19 cellular contexts compared by ENCODE assay signal in genomic region chr22:46180370-46181137, GRCh38. TPM values are rescaled to one million over a fixed set of nuclear protein-coding genes. Genes with fewer than 3 reads are reported as not detected.
A peak's percentile ranks its signal among the peaks of the same experiment; 100 is the strongest.
DNase-seq lines count a peak whose midpoint lies in the region; ATAC-seq and TF ChIP-seq lines count a peak whose summit lies in the region.
"Had no signal": no experiment of that assay in that cellular context is flagged by ENCODE, and none has a peak within 500 bp of the region (broad histone marks: within the 10 kb centered on the region; RNA-seq: fewer than 3 reads in every experiment).

No MANE protein-coding gene starts in this region.

- H3K4me3 Mint-ChIP-seq in activated CD8-positive, alpha-beta T cell treated with anti-CD3 and anti-CD28 coated beads for 36 hours: no peak overlapping the region
- no peak overlapping the region for H3K4me3 Mint-ChIP-seq in activated CD8-positive, alpha-beta T cell treated with anti-CD3 and anti-CD28 coated beads, Interleukin-2, amount 10 ng/mL, durations not matched to agents 7 days and 5 days
- no peak overlapping the region for H3K4me3 Mint-ChIP-seq in T-helper 17 cell
- H3K4me3 Mint-ChIP-seq: CD8-positive, alpha-beta memory T cell had no signal

- H3K9me3 Mint-ChIP-seq in activated CD8-positive, alpha-beta T cell treated with anti-CD3 and anti-CD28 coated beads for 36 hours: peaks cover 29% of the 10 kb centered on the region
- peaks cover 24% of the 10 kb centered on the region for H3K9me3 Mint-ChIP-seq in activated CD8-positive, alpha-beta T cell treated with anti-CD3 and anti-CD28 coated beads, Interleukin-2, amount 10 ng/mL, durations not matched to agents 7 days and 5 days (ENCODE audit: insufficient read depth)

- DNase-seq in activated CD8-positive, alpha-beta T cell treated with anti-CD3 and anti-CD28 coated beads for 36 hours: peak; percentile 18
- no peak for DNase-seq in activated CD8-positive, alpha-beta T cell treated with anti-CD3 and anti-CD28 coated beads, Interleukin-2, amount 10 ng/mL, durations not matched to agents 7 days and 5 days
- DNase-seq in RPMI7951 (ENCODE audit: low read depth): peak; percentile 8
- peak; percentile 12 for DNase-seq in fibroblast of mammary gland (ENCODE audit: low read depth)
- no peak for DNase-seq in T-helper 17 cell
- DNase-seq in COR-L47 (lab: John Stamatoyannopoulos, UW): no peak
- DNase-seq in stimulated activated CD4-positive, alpha-beta T cell treated with anti-CD3 and anti-CD28 coated beads, Interleukin-15, amount 100 ng/mL, for 24 hours: no peak
- DNase-seq: activated CD4-positive, alpha-beta T cell treated with anti-CD3 and anti-CD28 coated beads, Interleukin-2, amount 50 U/mL, for 1 hour; activated gamma-delta T cell treated with Interleukin-2 at 50 U/mL for 16 hours; activated T-cell treated with anti-CD3 and anti-CD28 coated beads for 4 hours; aorta; CD8-positive, alpha-beta memory T cell; effector CD4-positive, alpha-beta T cell; glutamatergic neuron; Karpas-422; NCI-H1092; RPMI8226; stimulated activated CD4-positive, alpha-beta T cell treated with anti-CD3 and anti-CD28 coated beads, Interleukin-12 subunit alpha, Interleukin-12 subunit beta, amount 100 ng/mL, for 4 hours had no signal

- TF ChIP-seq CTCF in activated CD8-positive, alpha-beta T cell treated with anti-CD3 and anti-CD28 coated beads for 36 hours (IDR thresholded peaks at IDR 0.05): no peak
- TF ChIP-seq CTCF in fibroblast of mammary gland (conservative IDR thresholded peaks at IDR 0.05; ENCODE audit: control insufficient read depth, insufficient read depth, low read depth, low read length): no peak

- H3K4me3 ChIP-seq in fibroblast of mammary gland (ENCODE audit: control insufficient read depth, low read depth, low read length): no peak overlapping the region
- H3K4me3 ChIP-seq: esophagus muscularis mucosa had no signal

- no peak for ATAC-seq in activated CD8-positive, alpha-beta T cell treated with anti-CD3 and anti-CD28 coated beads for 36 hours
- no peak for ATAC-seq in activated CD8-positive, alpha-beta T cell treated with anti-CD3 and anti-CD28 coated beads, Interleukin-2, amount 10 ng/mL, durations not matched to agents 7 days and 5 days
- ATAC-seq in T-helper 17 cell: no peak

- no peak overlapping the region for H3K27ac Mint-ChIP-seq in activated CD8-positive, alpha-beta T cell treated with anti-CD3 and anti-CD28 coated beads for 36 hours
- H3K27ac Mint-ChIP-seq in activated CD8-positive, alpha-beta T cell treated with anti-CD3 and anti-CD28 coated beads, Interleukin-2, amount 10 ng/mL, durations not matched to agents 7 days and 5 days: no peak overlapping the region
- no peak overlapping the region for H3K27ac Mint-ChIP-seq in T-helper 17 cell

- CTCF ChIA-PET in activated CD8-positive, alpha-beta T cell treated with anti-CD3 and anti-CD28 coated beads for 36 hours (lab: Charles Lee): no interaction called here
- CTCF ChIA-PET in activated CD8-positive, alpha-beta T cell treated with anti-CD3 and anti-CD28 coated beads, Interleukin-2, amount 10 ng/mL, durations not matched to agents 7 days and 5 days (lab: Charles Lee): no interaction called here

- intact Hi-C loops in activated CD8-positive, alpha-beta T cell treated with anti-CD3 and anti-CD28 coated beads for 36 hours (cut with micrococcal nuclease): no loop called here

- H3K9me3 ChIP-seq in T-helper 17 cell (ENCODE audit: control insufficient read depth, low read length, poor library complexity, severe bottlenecking): peaks cover 4% of the 10 kb centered on the region

- POLR2A ChIA-PET in activated CD8-positive, alpha-beta T cell treated with anti-CD3 and anti-CD28 coated beads for 36 hours (lab: Charles Lee): no interaction called here
- POLR2A ChIA-PET in activated CD8-positive, alpha-beta T cell treated with anti-CD3 and anti-CD28 coated beads, Interleukin-2, amount 10 ng/mL, durations not matched to agents 7 days and 5 days (lab: Charles Lee): no interaction called here

- H3K4me1 Mint-ChIP-seq in activated CD8-positive, alpha-beta T cell treated with anti-CD3 and anti-CD28 coated beads for 36 hours (ENCODE audit: low read depth): peaks cover 6% of the 10 kb centered on the region
- H3K4me1 Mint-ChIP-seq in activated CD8-positive, alpha-beta T cell treated with anti-CD3 and anti-CD28 coated beads, Interleukin-2, amount 10 ng/mL, durations not matched to agents 7 days and 5 days (ENCODE audit: low read depth): peaks cover 19% of the 10 kb centered on the region
- peaks cover 8% of the 10 kb centered on the region for H3K4me1 Mint-ChIP-seq in T-helper 17 cell
- H3K4me1 Mint-ChIP-seq: CD8-positive, alpha-beta memory T cell had no signal

- peaks cover 57% of the 10 kb centered on the region for H3K36me3 Mint-ChIP-seq in activated CD8-positive, alpha-beta T cell treated with anti-CD3 and anti-CD28 coated beads for 36 hours (ENCODE audit: low read depth)
- H3K36me3 Mint-ChIP-seq in activated CD8-positive, alpha-beta T cell treated with anti-CD3 and anti-CD28 coated beads, Interleukin-2, amount 10 ng/mL, durations not matched to agents 7 days and 5 days (ENCODE audit: low read depth): peaks cover 67% of the 10 kb centered on the region
- H3K36me3 Mint-ChIP-seq in T-helper 17 cell (ENCODE audit: low read depth): peaks cover 7% of the 10 kb centered on the region

- no peaks in the 10 kb centered on the region for H3K27me3 Mint-ChIP-seq in activated CD8-positive, alpha-beta T cell treated with anti-CD3 and anti-CD28 coated beads for 36 hours
- no peaks in the 10 kb centered on the region for H3K27me3 Mint-ChIP-seq in activated CD8-positive, alpha-beta T cell treated with anti-CD3 and anti-CD28 coated beads, Interleukin-2, amount 10 ng/mL, durations not matched to agents 7 days and 5 days (ENCODE audit: low read depth)
- no peaks in the 10 kb centered on the region for H3K27me3 Mint-ChIP-seq in T-helper 17 cell
- H3K27me3 Mint-ChIP-seq: CD8-positive, alpha-beta memory T cell had no signal

RNA-seq across cellular contexts. Expression of gene PPARA, which starts 30.2 kb away (rescaled TPM):
- 10 to 100 TPM in 1 of 2 experiments, 1 to 10 TPM in 1; 9.1 to 11.8 TPM for total RNA-seq in activated CD8-positive, alpha-beta T cell treated with anti-CD3 and anti-CD28 coated beads for 36 hours
- 10 to 100 TPM; 17.9 to 18.1 TPM for total RNA-seq in activated CD8-positive, alpha-beta T cell treated with anti-CD3 and anti-CD28 coated beads, Interleukin-2, amount 10 ng/mL, durations not matched to agents 7 days and 5 days
- 8.7 and 16.7 TPM in 2 replicates for total RNA-seq in RPMI7951 (2014; rRNA removed; shearing (Covaris generic))
- 10 to 100 TPM; 11.7 to 12.3 TPM for total RNA-seq in T-helper 17 cell

Comparison
In these comparisons a context has a peak if more than half of its experiments do, and no peak if none do; other contexts are left out.
1. DNase-seq: peak in activated CD8-positive, alpha-beta T cell treated with anti-CD3 and anti-CD28 coated beads for 36 hours (single experiment), RPMI7951 (single experiment) and fibroblast of mammary gland (single experiment); none in activated CD8-positive, alpha-beta T cell treated with anti-CD3 and anti-CD28 coated beads, Interleukin-2, amount 10 ng/mL, durations not matched to agents 7 days and 5 days (single experiment), T-helper 17 cell (0 of 3), COR-L47 (single experiment) and stimulated activated CD4-positive, alpha-beta T cell treated with anti-CD3 and anti-CD28 coated beads, Interleukin-15, amount 100 ng/mL, for 24 hours (single experiment).